ENCODE assay signal across 8 cellular contexts in genomic region chr3:38496131-38496910, GRCh38. TPM values are rescaled to one million over a fixed set of nuclear protein-coding genes. Genes with fewer than 3 reads are reported as not detected.
DNase-seq lines count a peak whose midpoint lies in the region; ATAC-seq and TF ChIP-seq lines count a peak whose summit lies in the region.

Gene EXOG, plus strand, starts transcription at chr3:38496340. Its CDS starts 28 bp downstream, at chr3:38496368.

- POLR2A ChIA-PET in naive thymus-derived CD8-positive, alpha-beta T cell (lab: Charles Lee): interaction anchor here (0.6 to 1.8 kb wide), 9 partner anchors 15 to 534 kb away, joined by 3 to 8 read pairs (median 3); partner anchors contain the start of genes ACAA1, OXSR1 and XYLB

- peaks cover 13 to 26% (median 22%) of the 10 kb centered on the region in 4 donors for H3K4me1 Mint-ChIP-seq in naive thymus-derived CD8-positive, alpha-beta T cell

- DNase-seq in ELF-1 (ENCODE audit: low read depth, low spot score) (peak; percentile 96), GOT3 (lab: John Stamatoyannopoulos, UW) (peak; percentile 71), LNCaP clone FGC (ENCODE audit: low read depth) (peak; percentile 49), RPMI8226 (peak; percentile 95), fibroblast of mammary gland (ENCODE audit: low read depth) (peak; percentile 88)
- peak; percentile 92 to 94 for DNase-seq in activated T-helper 1 cell treated with anti-CD3 and anti-CD28 coated beads, Interleukin-2, amount 50 U/mL, for 16 hours (ENCODE audit: low read depth in 1 of 2, low spot score in 1 of 2)
- DNase-seq in naive thymus-derived CD8-positive, alpha-beta T cell: peak; percentile 86 to 97 (median 91)
- peak; percentile 76 to 93 (median 90) for DNase-seq in stimulated activated naive CD4-positive, alpha-beta T cell (lab: John Stamatoyannopoulos, UW)

- H3K4me3 Mint-ChIP-seq in naive thymus-derived CD8-positive, alpha-beta T cell: peak within 1 kb of the TSS; percentile 88 to 99 (median 97)

- H3K4me3 ChIP-seq in LNCaP clone FGC (ENCODE audit: low read depth, low read length): peak within 1 kb of the TSS; percentile 75
- H3K4me3 ChIP-seq in fibroblast of mammary gland (ENCODE audit: control insufficient read depth, low read depth, low read length): peak within 1 kb of the TSS; percentile 76

- no peaks in the 10 kb centered on the region for H3K27me3 Mint-ChIP-seq in naive thymus-derived CD8-positive, alpha-beta T cell

- H3K36me3 Mint-ChIP-seq in naive thymus-derived CD8-positive, alpha-beta T cell: peaks cover 0 to 21% (median 0%) of the 10 kb centered on the region in 3 donors

- peak; percentile 91 to 94 for ATAC-seq in naive thymus-derived CD8-positive, alpha-beta T cell

- peak; percentile 94 for TF ChIP-seq CTCF in LNCaP clone FGC (IDR thresholded peaks at IDR 0.05; ENCODE audit: control insufficient read depth, extremely low read depth, insufficient read depth)
- peak; percentile 67 for TF ChIP-seq CTCF in fibroblast of mammary gland (conservative IDR thresholded peaks at IDR 0.05; ENCODE audit: control insufficient read depth, insufficient read depth, low read depth, low read length)

- H3K9me3 Mint-ChIP-seq in naive thymus-derived CD8-positive, alpha-beta T cell: no peaks in the 10 kb centered on the region

- peak within 1 kb of the TSS; percentile 83 to 97 (median 90) for H3K27ac Mint-ChIP-seq in naive thymus-derived CD8-positive, alpha-beta T cell

RNA-seq across cellular contexts. Expression of gene EXOG, which starts in this region (rescaled TPM):
- 10 to 100 TPM; 32.7 to 33.5 TPM for total RNA-seq in naive thymus-derived CD8-positive, alpha-beta T cell
- 1 to 10 TPM; 2.6 to 8.4 (median 6.3) TPM for polyA plus RNA-seq in naive thymus-derived CD8-positive, alpha-beta T cell

Comparison
In these comparisons a context has a peak if more than half of its experiments do, and no peak if none do; other contexts are left out.
1. Peak in every context shown above with its lines: DNase-seq, ATAC-seq and H3K4me3 ChIP-seq.